ENCODE assay signal across 8 cellular contexts in the genomic region with DNA sequence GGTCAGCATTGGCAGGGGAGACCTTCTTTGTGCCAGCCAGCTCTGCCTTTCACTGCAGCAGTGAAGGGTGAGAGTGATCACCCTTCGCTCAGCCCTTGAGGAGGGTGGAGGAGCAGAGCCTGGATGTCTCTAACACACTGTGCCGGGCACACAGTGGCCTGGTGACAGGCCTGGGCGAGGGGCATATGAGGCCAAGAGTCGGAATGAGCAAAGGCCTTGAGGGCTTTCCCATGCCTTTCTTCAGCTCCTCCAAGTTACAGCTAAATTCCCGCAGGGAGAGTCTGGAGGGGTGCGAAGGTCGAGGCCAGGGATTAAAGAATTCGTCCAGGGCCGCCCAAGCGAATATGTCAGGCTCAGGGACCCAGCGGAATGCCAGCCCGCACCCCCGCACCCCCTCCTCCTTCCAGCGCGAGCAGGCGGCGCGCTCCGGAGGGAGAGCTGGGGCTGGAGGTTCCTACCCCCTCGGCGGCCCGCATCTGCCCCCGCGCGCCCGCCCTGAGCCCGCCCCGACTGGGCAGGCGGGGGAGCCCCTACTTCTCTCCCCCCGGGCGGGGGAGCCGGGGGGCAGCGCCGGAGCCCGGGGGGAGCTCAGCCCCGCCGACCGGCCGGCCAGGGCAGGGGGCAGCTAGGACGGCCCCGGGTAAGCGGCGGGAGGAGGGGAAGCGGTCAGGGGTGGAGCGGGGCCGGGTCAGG. TPM values are rescaled to one million over a fixed set of nuclear protein-coding genes. Genes with fewer than 3 reads are reported as not detected.
DNase-seq lines count a peak whose midpoint lies in the region; ATAC-seq and TF ChIP-seq lines count a peak whose summit lies in the region.

Gene RASL10B, plus strand, starts transcription at position 401 of the 693 bp plus-strand sequence. CDS start 3,546 bp downstream, outside the sequence.

- peak; percentile 90 for DNase-seq in AG20443 (ENCODE audit: low spot score)
- peak; percentile 14 to 40 for DNase-seq in HL-60 (ENCODE audit: low read depth in 1 of 2, low spot score in 1 of 2)
- DNase-seq in WTC11 (ENCODE audit: low spot score): peak; percentile 80
- DNase-seq in choroid plexus epithelial cell (ENCODE audit: low read depth): peak; percentile 57
- DNase-seq in kidney tubule cell (ENCODE audit: low spot score): peak; percentile 17
- peak; percentile 49 to 53 for DNase-seq in stimulated activated CD4-positive, alpha-beta T cell treated with anti-CD3 and anti-CD28 coated beads, Interleukin-1b, Interleukin-23, amount 100 ng/mL, for 4 hours (ENCODE audit: low read depth in 2 of 2)
- no peak for DNase-seq in GF-D8 (lab: John Stamatoyannopoulos, UW)
- DNase-seq in SIG-M5 treated with dmso at 0.1 percent for 504 hours (lab: John Stamatoyannopoulos, UW; ENCODE audit: unreplicated experiment): no peak

- no peak within 1 kb of the TSS for H3K27ac ChIP-seq in HL-60 (replicated peaks)

- H3K27me3 Mint-ChIP-seq in WTC11 (ENCODE audit: low read depth): peaks cover 16% of the 10 kb centered on the region

- H3K4me3 ChIP-seq in HL-60 (replicated peaks; ENCODE audit: insufficient read depth, low read length) (peak within 1 kb of the TSS; percentile 33), choroid plexus epithelial cell (ENCODE audit: low read depth, low read length) (peak within 1 kb of the TSS; percentile 69)

- CTCF ChIA-PET in WTC11 (lab: Charles Lee): interaction anchor here (0.9 to 8.1 kb wide), 11 partner anchors 9 to 140 kb away, joined by 3 to 85 read pairs (median 7); partner anchors contain the start of gene TAF15

- H3K4me1 Mint-ChIP-seq in WTC11: peaks cover 39% of the 10 kb centered on the region

- no peaks in the 10 kb centered on the region for H3K36me3 Mint-ChIP-seq in WTC11

- H3K9me3 Mint-ChIP-seq in WTC11: no peaks in the 10 kb centered on the region

- no peak for TF ChIP-seq CTCF in HL-60 (IDR thresholded peaks at IDR 0.05; ENCODE audit: insufficient read depth, low read length)
- no peak for TF ChIP-seq CTCF in WTC11 (IDR thresholded peaks at IDR 0.05)
- TF ChIP-seq CTCF in choroid plexus epithelial cell (conservative IDR thresholded peaks at IDR 0.05; ENCODE audit: low read depth, low read length): no peak

- peak within 1 kb of the TSS; percentile 85 for H3K4me3 Mint-ChIP-seq in WTC11

- POLR2A ChIA-PET in WTC11 (lab: Charles Lee): interaction anchor here (1.0 to 1.6 kb wide), 2 partner anchors 8 to 77 kb away, joined by 3 to 7 read pairs; partner anchors contain the start of gene TAF15

- peak; percentile 75 for ATAC-seq in WTC11

- H3K27me3 ChIP-seq in HL-60 (ENCODE audit: insufficient read depth, poor library complexity, severe bottlenecking): peaks cover 2% of the 10 kb centered on the region

- no peak within 1 kb of the TSS for H3K27ac Mint-ChIP-seq in WTC11

TF ChIP-seq in WTC11, 78 proteins besides CTCF, POLR2A, EP300 and RAD21:
- TF ChIP-seq MAX (CRISPR knock-in tag; IDR thresholded peaks at IDR 0.05) (peak; percentile 47; the same call in 1 of the 2 replicates), TEAD4 (CRISPR knock-in tag; IDR thresholded peaks at IDR 0.05) (0 out of 2 replicates have a peak, but pooled peaks have one; percentile 59), FOXP1 (CRISPR knock-in tag; IDR thresholded peaks at IDR 0.05; ENCODE audit: borderline replicate concordance) (peak; percentile 46; the same call in 1 of the 2 replicates), ZBTB43 (CRISPR knock-in tag; IDR thresholded peaks at IDR 0.05) (no peak), ZNF138 (CRISPR knock-in tag; conservative IDR thresholded peaks at IDR 0.05) (no peak), SP1 (CRISPR knock-in tag; conservative IDR thresholded peaks at IDR 0.05) (peak; percentile 49; the same call in 1 of the 2 replicates), ZNF317 (CRISPR knock-in tag; IDR thresholded peaks at IDR 0.05; ENCODE audit: borderline replicate concordance, low read depth) (no peak), TEAD1 (CRISPR knock-in tag; IDR thresholded peaks at IDR 0.05) (peak; percentile 68), MYBL2 (CRISPR knock-in tag; IDR thresholded peaks at IDR 0.05) (peak; percentile 47; the same call in 1 of the 2 replicates), ARID4B (CRISPR knock-in tag; IDR thresholded peaks at IDR 0.05; ENCODE audit: borderline replicate concordance) (peak; percentile 52; the same call in 1 of the 2 replicates)
- TF ChIP-seq, protein P1, sequence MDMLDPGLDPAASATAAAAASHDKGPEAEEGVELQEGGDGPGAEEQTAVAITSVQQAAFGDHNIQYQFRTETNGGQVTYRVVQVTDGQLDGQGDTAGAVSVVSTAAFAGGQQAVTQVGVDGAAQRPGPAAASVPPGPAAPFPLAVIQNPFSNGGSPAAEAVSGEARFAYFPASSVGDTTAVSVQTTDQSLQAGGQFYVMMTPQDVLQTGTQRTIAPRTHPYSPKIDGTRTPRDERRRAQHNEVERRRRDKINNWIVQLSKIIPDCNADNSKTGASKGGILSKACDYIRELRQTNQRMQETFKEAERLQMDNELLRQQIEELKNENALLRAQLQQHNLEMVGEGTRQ (CRISPR knock-in tag; IDR thresholded peaks at IDR 0.05): 0 out of 2 replicates have a peak, but pooled peaks have one; percentile 15
- TF ChIP-seq, protein P2, sequence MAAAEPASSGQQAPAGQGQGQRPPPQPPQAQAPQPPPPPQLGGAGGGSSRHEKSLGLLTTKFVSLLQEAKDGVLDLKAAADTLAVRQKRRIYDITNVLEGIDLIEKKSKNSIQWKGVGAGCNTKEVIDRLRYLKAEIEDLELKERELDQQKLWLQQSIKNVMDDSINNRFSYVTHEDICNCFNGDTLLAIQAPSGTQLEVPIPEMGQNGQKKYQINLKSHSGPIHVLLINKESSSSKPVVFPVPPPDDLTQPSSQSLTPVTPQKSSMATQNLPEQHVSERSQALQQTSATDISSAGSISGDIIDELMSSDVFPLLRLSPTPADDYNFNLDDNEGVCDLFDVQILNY (CRISPR knock-in tag; IDR thresholded peaks at IDR 0.05): peak; percentile 60; the same call in 1 of the 2 replicates

RNA-seq across cellular contexts. Expression of gene RASL10B, which starts in this region (rescaled TPM):
- 17.4 to 25.4 TPM (median 25.3 TPM) in 3 replicates for total RNA-seq in WTC11 (2021)

Comparison
In these comparisons a context has a peak if more than half of its experiments do, and no peak if none do; other contexts are left out.
1. DNase-seq: peak in AG20443 (single experiment), HL-60 (2 of 2), WTC11 (single experiment), choroid plexus epithelial cell (single experiment), kidney tubule cell (single experiment) and stimulated activated CD4-positive, alpha-beta T cell treated with anti-CD3 and anti-CD28 coated beads, Interleukin-1b, Interleukin-23, amount 100 ng/mL, for 4 hours (2 of 2); none in GF-D8 (single experiment) and SIG-M5 treated with dmso at 0.1 percent for 504 hours (single experiment).